23 cellular contexts compared by ENCODE assay signal in the genomic region with DNA sequence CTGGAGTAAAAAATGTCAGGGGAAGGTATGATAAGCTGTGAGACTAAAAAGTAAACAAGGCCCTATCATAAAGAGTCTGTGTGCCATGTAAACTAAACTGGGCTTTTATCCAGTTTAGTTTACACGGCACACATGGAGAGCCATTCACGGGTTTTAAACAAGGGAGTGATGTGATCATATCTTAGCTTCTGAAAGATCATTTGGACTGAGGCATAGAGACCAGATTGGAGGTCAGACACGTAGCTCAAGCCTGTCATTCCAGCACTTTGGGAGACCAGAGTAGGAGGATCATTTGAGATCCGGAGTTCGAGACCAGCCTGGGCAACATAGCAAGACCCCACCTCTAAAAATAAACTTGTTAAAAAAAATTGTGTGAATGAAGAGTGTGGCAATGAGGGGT. TPM values are rescaled to one million over a fixed set of nuclear protein-coding genes. Genes with fewer than 3 reads are reported as not detected.
"Had no signal": no experiment of that assay in that cellular context is flagged by ENCODE, and none has a peak within 500 bp of the region (broad histone marks: within the 10 kb centered on the region; RNA-seq: fewer than 3 reads in every experiment).

No MANE protein-coding gene starts in this region.

- DNase-seq: activated CD4-positive, alpha-beta T cell treated with anti-CD3 and anti-CD28 coated beads for 1 hour; activated CD4-positive, alpha-beta T cell treated with anti-CD3 and anti-CD28 coated beads, Interleukin-2, amount 50 U/mL, for 1 hour; activated CD8-positive, alpha-beta T cell treated with anti-CD3 and anti-CD28 coated beads, Interleukin-2, amount 10 ng/mL, durations not matched to agents 7 days and 5 days; activated gamma-delta T cell treated with Interleukin-2 at 50 U/mL for 16 hours; brain microvascular endothelial cell; caudate nucleus; dermis blood vessel endothelial cell; effector CD8-positive, alpha-beta T cell; foreskin keratinocyte; left ventricle myocardium inferior; natural killer cell; ovary; psoas muscle; stimulated activated CD4-positive, alpha-beta T cell treated with anti-CD3 and anti-CD28 coated beads, Interleukin-12 subunit alpha, Interleukin-12 subunit beta, amount 100 ng/mL, for 4 hours; stimulated activated naive CD8-positive, alpha-beta T cell treated with anti-CD3 and anti-CD28 coated beads, Interleukin-15, amount 100 ng/mL, for 72 hours; WERI-Rb-1 had no signal

- H3K4me1 Mint-ChIP-seq: natural killer cell; stimulated activated effector memory CD8-positive, alpha-beta T cell treated with anti-CD3 and anti-CD28 coated beads, Interleukin-12 subunit alpha, Interleukin-12 subunit beta, amount 100 ng/mL, for 72 hours; stimulated activated naive CD8-positive, alpha-beta T cell treated with anti-CD3 and anti-CD28 coated beads, Interleukin-15, amount 100 ng/mL, for 72 hours had no signal

- H3K27me3 ChIP-seq: ascending aorta, brain microvascular endothelial cell, foreskin keratinocyte, neutrophil, ovary, right atrium auricular region had no signal

- H3K4me3 Mint-ChIP-seq: activated CD8-positive, alpha-beta T cell treated with anti-CD3 and anti-CD28 coated beads, Interleukin-2, amount 10 ng/mL, durations not matched to agents 7 days and 5 days; mesothelial cell of epicardium; natural killer cell; stimulated activated effector memory CD8-positive, alpha-beta T cell treated with anti-CD3 and anti-CD28 coated beads, Interleukin-12 subunit alpha, Interleukin-12 subunit beta, amount 100 ng/mL, for 72 hours; stimulated activated naive CD8-positive, alpha-beta T cell treated with anti-CD3 and anti-CD28 coated beads, Interleukin-15, amount 100 ng/mL, for 72 hours had no signal

- H3K36me3 ChIP-seq: ascending aorta, brain microvascular endothelial cell, left ventricle myocardium inferior, neutrophil, ovary, right atrium auricular region, tibial artery, WERI-Rb-1 had no signal

- H3K36me3 Mint-ChIP-seq: activated naive CD4-positive, alpha-beta T cell treated with anti-CD3 and anti-CD28 coated beads, Interleukin-2, amount 50 U/mL, for 72 hours; mesothelial cell of epicardium; natural killer cell; stimulated activated effector memory CD8-positive, alpha-beta T cell treated with anti-CD3 and anti-CD28 coated beads, Interleukin-12 subunit alpha, Interleukin-12 subunit beta, amount 100 ng/mL, for 72 hours had no signal

- H3K27ac ChIP-seq: ascending aorta, brain microvascular endothelial cell, foreskin keratinocyte, left ventricle myocardium inferior, neutrophil, ovary, psoas muscle, right atrium auricular region, tibial artery, WERI-Rb-1 had no signal

- H3K27ac Mint-ChIP-seq: activated CD8-positive, alpha-beta T cell treated with anti-CD3 and anti-CD28 coated beads, Interleukin-2, amount 10 ng/mL, durations not matched to agents 7 days and 5 days; activated naive CD4-positive, alpha-beta T cell treated with anti-CD3 and anti-CD28 coated beads, Interleukin-2, amount 50 U/mL, for 72 hours; mesothelial cell of epicardium; natural killer cell; stimulated activated effector memory CD8-positive, alpha-beta T cell treated with anti-CD3 and anti-CD28 coated beads, Interleukin-12 subunit alpha, Interleukin-12 subunit beta, amount 100 ng/mL, for 72 hours; stimulated activated naive CD8-positive, alpha-beta T cell treated with anti-CD3 and anti-CD28 coated beads, Interleukin-15, amount 100 ng/mL, for 72 hours had no signal

- H3K9me3 Mint-ChIP-seq: activated naive CD4-positive, alpha-beta T cell treated with anti-CD3 and anti-CD28 coated beads, Interleukin-2, amount 50 U/mL, for 72 hours; mesothelial cell of epicardium; natural killer cell; stimulated activated effector memory CD8-positive, alpha-beta T cell treated with anti-CD3 and anti-CD28 coated beads, Interleukin-12 subunit alpha, Interleukin-12 subunit beta, amount 100 ng/mL, for 72 hours; stimulated activated naive CD8-positive, alpha-beta T cell treated with anti-CD3 and anti-CD28 coated beads, Interleukin-15, amount 100 ng/mL, for 72 hours had no signal

- H3K4me3 ChIP-seq: ascending aorta, left ventricle myocardium inferior, ovary, psoas muscle, right atrium auricular region, tibial artery had no signal

- H3K4me1 ChIP-seq: ascending aorta, foreskin keratinocyte, left ventricle myocardium inferior, psoas muscle, right atrium auricular region, tibial artery had no signal

- H3K9me3 ChIP-seq: ascending aorta, neutrophil, ovary, psoas muscle, right atrium auricular region, tibial artery had no signal

RNA-seq across cellular contexts. Expression of gene SKIDA1, which starts 50.1 kb away (rescaled TPM):
- total RNA-seq: ascending aorta, natural killer cell had no signal
